29 cellular contexts compared by ENCODE assay signal in the genomic region with DNA sequence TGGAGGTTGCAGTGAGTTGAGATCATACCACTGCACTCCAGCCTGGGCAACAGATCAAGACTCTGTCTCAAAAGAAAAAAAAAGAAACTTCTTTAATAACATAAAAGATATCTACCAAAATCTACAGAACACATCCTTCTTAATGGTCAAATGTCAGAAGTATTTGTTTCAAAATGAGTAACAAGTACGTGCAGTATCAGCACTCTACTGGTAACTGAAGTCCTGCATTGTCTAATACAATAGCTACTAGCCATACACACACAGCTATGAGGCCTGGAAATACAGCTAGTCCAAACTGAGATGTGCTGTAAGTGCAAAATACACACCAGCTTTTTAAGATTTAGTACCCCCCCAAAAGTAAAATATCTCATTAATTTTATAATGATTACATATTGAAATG.
DNase-seq lines count a peak whose midpoint lies in the region; ATAC-seq and TF ChIP-seq lines count a peak whose summit lies in the region.
"Had no signal": no experiment of that assay in that cellular context is flagged by ENCODE, and none has a peak within 500 bp of the region (broad histone marks: within the 10 kb centered on the region; RNA-seq: fewer than 3 reads in every experiment).

No MANE protein-coding gene starts in this region.

- H3K27me3 ChIP-seq in Peyer's patch, result no peaks in the 10 kb centered on the region
- H3K27me3 ChIP-seq: esophagus muscularis mucosa, foreskin keratinocyte, heart right ventricle, testis had no signal

- DNase-seq in GM20000 (ENCODE audit: low spot score) (peak; percentile 36), Peyer's patch (no peak), inferior parietal cortex (ENCODE audit: extremely low spot score) (no peak), NCI-H524 (lab: John Stamatoyannopoulos, UW) (no peak)
- DNase-seq in activated naive CD4-positive, alpha-beta T cell treated with anti-CD3 and anti-CD28 coated beads for 36 hours, result no peak
- DNase-seq: activated CD4-positive, alpha-beta T cell treated with anti-CD3 and anti-CD28 coated beads for 4 hours; activated CD8-positive, alpha-beta memory T cell treated with anti-CD3 and anti-CD28 coated beads for 24 hours; activated effector memory CD4-positive, alpha-beta T cell treated with anti-CD3 and anti-CD28 coated beads, Interleukin-2, amount 50 U/mL, for 16 hours; activated T-cell treated with anti-CD3 and anti-CD28 coated beads, Interleukin-2, amount 50 U/mL, for 1 hour; central memory CD4-positive, alpha-beta T cell; DMS153; foreskin keratinocyte; HCEC 1CT; heart right ventricle; NCI-H1417; NCI-H2081 treated with DMSO at 0.1 percent for 48 hours; NCI-H446; stimulated activated naive CD4-positive, alpha-beta T cell treated with Interleukin-2 at 50 U/mL for 16 hours; T-helper 2 cell; testis had no signal

- TF ChIP-seq POLR2A in GM18505 (IDR thresholded peaks at IDR 0.05; ENCODE audit: borderline replicate concordance, extremely low read depth, insufficient read depth, insufficient read length) (no peak), Peyer's patch (IDR thresholded peaks at IDR 0.05) (no peak)

- no peaks in the 10 kb centered on the region for H3K9me3 ChIP-seq in Peyer's patch
- H3K9me3 ChIP-seq: esophagus muscularis mucosa, heart right ventricle, testis had no signal

- H3K4me3 Mint-ChIP-seq in activated naive CD4-positive, alpha-beta T cell treated with anti-CD3 and anti-CD28 coated beads for 36 hours, result no peak overlapping the region
- H3K4me3 Mint-ChIP-seq: natural killer cell treated with Interleukin-12 subunit alpha and Interleukin-12 subunit beta and Interleukin-15 and Interleukin-18, amount 100 ng/mL, for 72 hours had no signal

- CTCF ChIA-PET in activated naive CD4-positive, alpha-beta T cell treated with anti-CD3 and anti-CD28 coated beads for 36 hours (lab: Charles Lee), result interaction anchor here (0.6 to 1.5 kb wide), 2 partner anchors 10 to 93 kb away, joined by 3 read pairs; no protein-coding TSS in a partner anchor

- TF ChIP-seq CTCF in GM20000 (IDR thresholded peaks at IDR 0.05; ENCODE audit: extremely low read depth, missing control alignments), result no peak
- no peak for TF ChIP-seq CTCF in Peyer's patch (IDR thresholded peaks at IDR 0.05)

- H3K4me3 ChIP-seq in Peyer's patch, result no peak overlapping the region
- H3K4me3 ChIP-seq: esophagus muscularis mucosa, heart right ventricle, lung, SK-N-MC, testis had no signal

- intact Hi-C loops in activated naive CD4-positive, alpha-beta T cell treated with anti-CD3 and anti-CD28 coated beads for 36 hours (cut with micrococcal nuclease), result loop anchor here (10.0 kb wide), 1 partner anchor 227 kb away; no protein-coding TSS in a partner anchor

- H3K9me3 Mint-ChIP-seq in activated naive CD4-positive, alpha-beta T cell treated with anti-CD3 and anti-CD28 coated beads for 36 hours, result no peaks in the 10 kb centered on the region
- H3K9me3 Mint-ChIP-seq: natural killer cell treated with Interleukin-12 subunit alpha and Interleukin-12 subunit beta and Interleukin-15 and Interleukin-18, amount 100 ng/mL, for 72 hours had no signal

- H3K4me1 ChIP-seq in Peyer's patch, result peaks cover 0 to 5% (median 0%) of the 10 kb centered on the region in 4 donors
- H3K4me1 ChIP-seq: foreskin keratinocyte, testis had no signal

- no peaks in the 10 kb centered on the region for H3K36me3 ChIP-seq in Peyer's patch
- H3K36me3 ChIP-seq: heart right ventricle had no signal

- H3K4me1 Mint-ChIP-seq in activated naive CD4-positive, alpha-beta T cell treated with anti-CD3 and anti-CD28 coated beads for 36 hours (ENCODE audit: low read depth), result peaks cover 9% of the 10 kb centered on the region

- H3K27ac Mint-ChIP-seq in activated naive CD4-positive, alpha-beta T cell treated with anti-CD3 and anti-CD28 coated beads for 36 hours, result no peak overlapping the region
- H3K27ac Mint-ChIP-seq: natural killer cell treated with Interleukin-12 subunit alpha and Interleukin-12 subunit beta and Interleukin-15 and Interleukin-18, amount 100 ng/mL, for 72 hours had no signal

- peak; percentile 56 for ATAC-seq in GM18505 (IDR thresholded peaks at IDR 0.05; ENCODE audit: unreplicated experiment)
- ATAC-seq in HG03064 (IDR thresholded peaks at IDR 0.05; ENCODE audit: low read depth, unreplicated experiment), result peak; percentile 69
- ATAC-seq in HG03565 (IDR thresholded peaks at IDR 0.05; ENCODE audit: unreplicated experiment), result peak; percentile 81
- ATAC-seq: foreskin keratinocyte; heart right ventricle; natural killer cell treated with Interleukin-12 subunit alpha and Interleukin-12 subunit beta and Interleukin-15 and Interleukin-18, amount 100 ng/mL, for 72 hours had no signal

- no peaks in the 10 kb centered on the region for H3K27me3 Mint-ChIP-seq in activated naive CD4-positive, alpha-beta T cell treated with anti-CD3 and anti-CD28 coated beads for 36 hours (ENCODE audit: low read depth)
- H3K27me3 Mint-ChIP-seq: natural killer cell treated with Interleukin-12 subunit alpha and Interleukin-12 subunit beta and Interleukin-15 and Interleukin-18, amount 100 ng/mL, for 72 hours had no signal

- no peak overlapping the region for H3K27ac ChIP-seq in Peyer's patch
- H3K27ac ChIP-seq: esophagus muscularis mucosa, foreskin keratinocyte, heart right ventricle, HL-60, KMS-11, SK-N-MC, testis had no signal

- no peaks in the 10 kb centered on the region for H3K36me3 Mint-ChIP-seq in activated naive CD4-positive, alpha-beta T cell treated with anti-CD3 and anti-CD28 coated beads for 36 hours (ENCODE audit: low read depth)
- H3K36me3 Mint-ChIP-seq: natural killer cell treated with Interleukin-12 subunit alpha and Interleukin-12 subunit beta and Interleukin-15 and Interleukin-18, amount 100 ng/mL, for 72 hours had no signal
